Comparison of ENCODE assay signal across 34 cellular contexts in the genomic region with DNA sequence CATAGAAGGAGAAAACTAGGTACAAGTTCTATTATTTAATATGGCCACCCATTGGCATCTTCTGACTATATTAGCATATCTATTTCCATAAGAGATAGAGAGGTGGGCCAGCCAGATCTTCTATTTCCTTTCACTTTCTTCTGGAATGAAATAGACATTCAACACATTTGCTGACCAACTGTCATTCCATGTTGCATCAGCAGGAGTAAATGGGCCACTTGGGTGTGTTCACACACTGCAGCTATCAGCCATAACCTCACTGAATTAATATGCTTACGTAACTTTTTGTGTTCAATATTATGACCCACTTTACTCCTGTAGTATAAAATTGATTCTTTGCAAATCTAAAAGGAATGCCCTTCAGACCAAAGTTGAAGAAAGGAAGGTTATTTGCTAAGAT.
DNase-seq lines count a peak whose midpoint lies in the region; ATAC-seq, FAIRE-seq and TF ChIP-seq lines count a peak whose summit lies in the region.
"Had no signal": no experiment of that assay in that cellular context is flagged by ENCODE, and none has a peak within 500 bp of the region (broad histone marks: within the 10 kb centered on the region; RNA-seq: fewer than 3 reads in every experiment).

No MANE protein-coding gene starts in this region.

- H3K27ac Mint-ChIP-seq in natural killer cell treated with Interleukin-12 subunit alpha and Interleukin-12 subunit beta and Interleukin-15 and Interleukin-18, amount 100 ng/mL, for 72 hours: no peak overlapping the region
- H3K27ac Mint-ChIP-seq in type B pancreatic cell: no peak overlapping the region
- H3K27ac Mint-ChIP-seq: B cell; CD14-positive monocyte; CD4-positive, alpha-beta memory T cell; CD4-positive, alpha-beta T cell; CD4-positive, CD25-positive, alpha-beta regulatory T cell; CD8-positive, alpha-beta memory T cell; CD8-positive, alpha-beta T cell had no signal

- POLR2A ChIA-PET in K562 (lab: Yijun Ruan, JAX): no interaction called here

- no peak overlapping the region for H3K27ac ChIP-seq in K562 (ENCODE audit: extremely low read depth, low read depth, low read length)
- H3K27ac ChIP-seq: 22Rv1; A549; BLaER1; BLaER1 treated with 17β-estradiol and CSF1 and Interleukin-3, amounts not matched to agents 10 nM and 100 nM; C4-2B had no signal

- peaks cover 11% of the 10 kb centered on the region for H3K9me3 Mint-ChIP-seq in natural killer cell treated with Interleukin-12 subunit alpha and Interleukin-12 subunit beta and Interleukin-15 and Interleukin-18, amount 100 ng/mL, for 72 hours
- H3K9me3 Mint-ChIP-seq in type B pancreatic cell: peaks cover 4% of the 10 kb centered on the region

- no peaks in the 10 kb centered on the region for H3K4me1 Mint-ChIP-seq in natural killer cell treated with Interleukin-12 subunit alpha and Interleukin-12 subunit beta and Interleukin-15 and Interleukin-18, amount 100 ng/mL, for 72 hours (ENCODE audit: low read depth in 2 of 2)
- H3K4me1 Mint-ChIP-seq in type B pancreatic cell (ENCODE audit: unreplicated experiment): no peaks in the 10 kb centered on the region
- H3K4me1 Mint-ChIP-seq: B cell; CD14-positive monocyte; CD4-positive, alpha-beta memory T cell; CD4-positive, CD25-positive, alpha-beta regulatory T cell; CD8-positive, alpha-beta memory T cell had no signal

- H3K4me2 ChIP-seq in K562 (ENCODE audit: insufficient read depth, low read length): no peak overlapping the region
- H3K4me2 ChIP-seq: A549; BLaER1; BLaER1 treated with 17β-estradiol and CSF1 and Interleukin-3, amounts not matched to agents 10 nM and 100 nM had no signal

- H3K4me1 ChIP-seq in K562 (replicated peaks in 1 of 2; ENCODE audit: control insufficient read depth in 2 of 2, insufficient read depth in 2 of 2, low read length in 2 of 2): no peaks in the 10 kb centered on the region; a peak in 1 of 5 replicates
- H3K4me1 ChIP-seq: A549; BLaER1; BLaER1 treated with 17β-estradiol and CSF1 and Interleukin-3, amounts not matched to agents 10 nM and 100 nM; Caco-2 had no signal

- intact Hi-C loops in K562 (cut with micrococcal nuclease): no loop called here

- no peaks in the 10 kb centered on the region for H3K27me3 ChIP-seq in K562 (ENCODE audit: control insufficient read depth in 2 of 2, insufficient read depth in 2 of 2, low read length in 2 of 2)
- H3K27me3 ChIP-seq: BE2C; BLaER1; BLaER1 treated with 17β-estradiol and CSF1 and Interleukin-3, amounts not matched to agents 10 nM and 100 nM had no signal

- no peaks in the 10 kb centered on the region for H4K20me1 ChIP-seq in K562 (replicated peaks; ENCODE audit: control insufficient read depth, insufficient read depth, low read length)
- H4K20me1 ChIP-seq: BLaER1; BLaER1 treated with 17β-estradiol and CSF1 and Interleukin-3, amounts not matched to agents 10 nM and 100 nM had no signal

- no peaks in the 10 kb centered on the region for H3K36me3 ChIP-seq in K562 (ENCODE audit: control insufficient read depth, insufficient read depth, low read length)
- H3K36me3 ChIP-seq: BE2C; BLaER1; BLaER1 treated with 17β-estradiol and CSF1 and Interleukin-3, amounts not matched to agents 10 nM and 100 nM had no signal

- CTCF ChIA-PET in K562 (lab: Yijun Ruan, JAX; ENCODE audit: low intra/inter-chr PET ratio): no interaction called here

- in situ Hi-C loops in K562 (cut with MboI): no loop called here

- H3K9me3 ChIP-seq in K562 (replicated peaks; ENCODE audit: control insufficient read depth, insufficient read depth, low read depth, low read length): no peaks in the 10 kb centered on the region; the same call in 1 of the 2 replicates
- H3K9me3 ChIP-seq: A549, Caco-2 had no signal

- no peak for FAIRE-seq in K562 (lab: Jason Lieb, UNC)
- FAIRE-seq: A549, D721Med had no signal

- H3K36me3 Mint-ChIP-seq in natural killer cell treated with Interleukin-12 subunit alpha and Interleukin-12 subunit beta and Interleukin-15 and Interleukin-18, amount 100 ng/mL, for 72 hours: no peaks in the 10 kb centered on the region
- no peaks in the 10 kb centered on the region for H3K36me3 Mint-ChIP-seq in type B pancreatic cell
- H3K36me3 Mint-ChIP-seq: CD14-positive monocyte; CD4-positive, alpha-beta memory T cell; CD4-positive, CD25-positive, alpha-beta regulatory T cell; CD8-positive, alpha-beta memory T cell; CD8-positive, alpha-beta T cell had no signal

- H3K4me3 Mint-ChIP-seq in natural killer cell treated with Interleukin-12 subunit alpha and Interleukin-12 subunit beta and Interleukin-15 and Interleukin-18, amount 100 ng/mL, for 72 hours: no peak overlapping the region
- H3K4me3 Mint-ChIP-seq in type B pancreatic cell: no peak overlapping the region
- H3K4me3 Mint-ChIP-seq: B cell; CD14-positive monocyte; CD4-positive, alpha-beta memory T cell; CD4-positive, alpha-beta T cell; CD4-positive, CD25-positive, alpha-beta regulatory T cell; CD8-positive, alpha-beta memory T cell; CD8-positive, alpha-beta T cell had no signal

- no peak for TF ChIP-seq POLR2A in K562 (conservative IDR thresholded peaks at IDR 0.05)
- TF ChIP-seq POLR2A in erythroblast (IDR thresholded peaks at IDR 0.05; ENCODE audit: low read length): no peak

- H3K79me2 ChIP-seq in K562 (ENCODE audit: control insufficient read depth, insufficient read depth, low read length): no peaks in the 10 kb centered on the region

- peak; percentile 63 for ATAC-seq in K562
- no peak for ATAC-seq in natural killer cell treated with Interleukin-12 subunit alpha and Interleukin-12 subunit beta and Interleukin-15 and Interleukin-18, amount 100 ng/mL, for 72 hours
- ATAC-seq: A549; CD8-positive, alpha-beta T cell had no signal

- TF ChIP-seq RAD21 in K562 (CRISPR knock-in tag; conservative IDR thresholded peaks at IDR 0.05 in 1 of 2, IDR thresholded peaks at IDR 0.05 in 1 of 2): no peak

- no peak overlapping the region for H3K4me3 ChIP-seq in K562
- H3K4me3 ChIP-seq: A549; BLaER1; BLaER1 treated with 17β-estradiol and CSF1 and Interleukin-3, amounts not matched to agents 10 nM and 100 nM had no signal

- 95% methylated on average over 1 of the region's 1 CpG for WGBS in K562 (ENCODE audit: insufficient coverage, low coverage, missing lambda C conversion rate)

- no peaks in the 10 kb centered on the region for H3K9me1 ChIP-seq in K562 (ENCODE audit: control insufficient read depth, insufficient read depth, low read length)

- TF ChIP-seq EP300 in K562 (IDR thresholded peaks at IDR 0.05; ENCODE audit: low read length): 0 out of 2 replicates have a peak, but pooled peaks have one; percentile 15

- no peak overlapping the region for H2AFZ ChIP-seq in K562 (ENCODE audit: low read depth, low read length)

- no peak overlapping the region for H3K9ac ChIP-seq in K562 (ENCODE audit: insufficient read depth in 1 of 2, low read depth in 2 of 2, low read length in 2 of 2)
- H3K9ac ChIP-seq: BLaER1; BLaER1 treated with 17β-estradiol and CSF1 and Interleukin-3, amounts not matched to agents 10 nM and 100 nM had no signal

- no peak for TF ChIP-seq CTCF in K562 (IDR thresholded peaks at IDR 0.05 in 2 of 3, conservative IDR thresholded peaks at IDR 0.05 in 1 of 3; ENCODE audit: insufficient read depth in 2 of 3, low read depth in 1 of 3, low read length in 3 of 3)
- TF ChIP-seq CTCF in type B pancreatic cell (conservative IDR thresholded peaks at IDR 0.05): no peak

- H3K27me3 Mint-ChIP-seq in natural killer cell treated with Interleukin-12 subunit alpha and Interleukin-12 subunit beta and Interleukin-15 and Interleukin-18, amount 100 ng/mL, for 72 hours: no peaks in the 10 kb centered on the region
- H3K27me3 Mint-ChIP-seq in type B pancreatic cell: no peaks in the 10 kb centered on the region
- H3K27me3 Mint-ChIP-seq: B cell; CD4-positive, alpha-beta T cell; CD4-positive, CD25-positive, alpha-beta regulatory T cell; CD8-positive, alpha-beta memory T cell had no signal

- no TSS peak for BruUV-seq in K562 (replicated peaks; lab: Mats Ljungman, UMichigan)

- DNase-seq in OCI-M1 (lab: John Stamatoyannopoulos, UW): peak; percentile 75
- no peak for DNase-seq in K562 (ENCODE audit: extremely low read depth in 1 of 4, low spot score in 3 of 4)
- peak; percentile 51 to 69 for DNase-seq in erythroblast (lab: John Stamatoyannopoulos, UW)
- DNase-seq in NCI-H82 treated with DMSO at 0.1 percent for 48 hours (lab: John Stamatoyannopoulos, UW; ENCODE audit: unreplicated experiment): no peak
- DNase-seq in natural killer cell treated with Interleukin-12 subunit alpha and Interleukin-12 subunit beta and Interleukin-15 and Interleukin-18, amount 100 ng/mL, for 72 hours (ENCODE audit: low spot score): no peak
- DNase-seq in type B pancreatic cell (ENCODE audit: extremely low spot score, unreplicated experiment): no peak
- DNase-seq: 8988T; ACHN; AML-193; BE2C; C1 segment of cervical spinal cord; Caco-2; Calu3; CD4-positive, alpha-beta memory T cell; CD4-positive, alpha-beta T cell; CD4-positive, CD25-positive, alpha-beta regulatory T cell; CD8-positive, alpha-beta memory T cell; CD8-positive, alpha-beta T cell; COR-L47; DMS 273 treated with DMSO at 0.1 percent for 48 hours; DMS153; DMS53; DMS79; DMS79 treated with DMSO at 0.1 percent for 48 hours; DND-41; EL had no signal

TF ChIP-seq in K562, 482 proteins besides CTCF, POLR2A, EP300 and RAD21 (continues in another document):
- TF ChIP-seq, protein P1, sequence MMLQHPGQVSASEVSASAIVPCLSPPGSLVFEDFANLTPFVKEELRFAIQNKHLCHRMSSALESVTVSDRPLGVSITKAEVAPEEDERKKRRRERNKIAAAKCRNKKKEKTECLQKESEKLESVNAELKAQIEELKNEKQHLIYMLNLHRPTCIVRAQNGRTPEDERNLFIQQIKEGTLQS (IDR thresholded peaks at IDR 0.05): peak; percentile 69
- TF ChIP-seq, protein P1 (CRISPR knock-in tag; conservative IDR thresholded peaks at IDR 0.05): no peak
- no peak for TF ChIP-seq ZNF24 (IDR thresholded peaks at IDR 0.05)
- peak; percentile 77 for TF ChIP-seq CEBPG (CRISPR knock-in tag; IDR thresholded peaks at IDR 0.05)
- peak in 1 of 2 experiments; percentile 67; a peak in 2 of 4 replicates for TF ChIP-seq CEBPG (tag; conservative IDR thresholded peaks at IDR 0.05 in 1 of 2, IDR thresholded peaks at IDR 0.05 in 1 of 2)
- no peak for TF ChIP-seq SRSF3 (IDR thresholded peaks at IDR 0.05; ENCODE audit: insufficient read depth, low read length)
- TF ChIP-seq FOSL1 (tag; conservative IDR thresholded peaks at IDR 0.05): no peak
- no peak for TF ChIP-seq FOXJ3 (CRISPR knock-in tag; IDR thresholded peaks at IDR 0.05)
- no peak for TF ChIP-seq ZNF134 (CRISPR knock-in tag; conservative IDR thresholded peaks at IDR 0.05)
- no peak for TF ChIP-seq GABPB1 (CRISPR knock-in tag; IDR thresholded peaks at IDR 0.05)

Comparison
In these comparisons a context has a peak if more than half of its experiments do, and no peak if none do; other contexts are left out.
1. DNase-seq: peak in OCI-M1 (single experiment) and erythroblast (2 of 2); none in K562 (0 of 4), NCI-H82 treated with DMSO at 0.1 percent for 48 hours (single experiment), natural killer cell treated with Interleukin-12 subunit alpha and Interleukin-12 subunit beta and Interleukin-15 and Interleukin-18, amount 100 ng/mL, for 72 hours (single experiment) and type B pancreatic cell (single experiment).